In genomic region chr18:7979714-7980113, GRCh38 we compare ENCODE assay signal across 24 cellular contexts.
"Had no signal": no experiment of that assay in that cellular context is flagged by ENCODE, and none has a peak within 500 bp of the region (broad histone marks: within the 10 kb centered on the region; RNA-seq: fewer than 3 reads in every experiment).

No MANE protein-coding gene starts in this region.

- H3K36me3 Mint-ChIP-seq: activated naive CD8-positive, alpha-beta T cell treated with anti-CD3 and anti-CD28 coated beads, Interleukin-2, amount 10 ng/mL, durations not matched to agents 7 days and 5 days had no signal

- H3K4me2 ChIP-seq: SK-N-SH had no signal

- H3K4me3 Mint-ChIP-seq: activated CD4-positive, alpha-beta T cell treated with anti-CD3 and anti-CD28 coated beads for 36 hours; activated CD8-positive, alpha-beta T cell treated with anti-CD3 and anti-CD28 coated beads, Interleukin-2, amount 10 ng/mL, durations not matched to agents 7 days and 5 days; activated naive CD8-positive, alpha-beta T cell treated with anti-CD3 and anti-CD28 coated beads, Interleukin-2, amount 10 ng/mL, durations not matched to agents 7 days and 5 days had no signal

- H3K27me3 Mint-ChIP-seq: activated CD4-positive, alpha-beta T cell treated with anti-CD3 and anti-CD28 coated beads for 36 hours; activated naive CD8-positive, alpha-beta T cell treated with anti-CD3 and anti-CD28 coated beads, Interleukin-2, amount 10 ng/mL, durations not matched to agents 7 days and 5 days had no signal

- ATAC-seq: activated CD4-positive, alpha-beta T cell treated with anti-CD3 and anti-CD28 coated beads for 36 hours; activated CD8-positive, alpha-beta T cell treated with anti-CD3 and anti-CD28 coated beads, Interleukin-2, amount 10 ng/mL, durations not matched to agents 7 days and 5 days had no signal

- H3K4me1 Mint-ChIP-seq: activated CD4-positive, alpha-beta T cell treated with anti-CD3 and anti-CD28 coated beads for 36 hours; activated naive CD8-positive, alpha-beta T cell treated with anti-CD3 and anti-CD28 coated beads, Interleukin-2, amount 10 ng/mL, durations not matched to agents 7 days and 5 days had no signal

- DNase-seq: activated CD8-positive, alpha-beta memory T cell treated with anti-CD3 and anti-CD28 coated beads, Interleukin-2, amount 50 U/mL, for 48 hours; activated CD8-positive, alpha-beta T cell treated with anti-CD3 and anti-CD28 coated beads, Interleukin-2, amount 10 ng/mL, durations not matched to agents 7 days and 5 days; activated naive CD4-positive, alpha-beta T cell treated with anti-CD3 and anti-CD28 coated beads, Interleukin-2, amount 50 U/mL, for 16 hours; activated naive CD8-positive, alpha-beta T cell treated with anti-CD3 and anti-CD28 coated beads, Interleukin-2, amount 10 ng/mL, durations not matched to agents 7 days and 5 days; activated T-cell treated with anti-CD3 and anti-CD28 coated beads, Interleukin-2, amount 50 U/mL, for 1 hour; aorta; caudate nucleus; MG63; MV-4-11; NCI-H1105; NCI-H1436; NCI-H1694 treated with DMSO at 0.1 percent for 48 hours; NCI-H2081; NCI-H510A treated with DMSO at 0.1 percent for 48 hours; NK-92 treated with Interleukin-12 subunit alpha and Interleukin-12 subunit beta, amount 100 ng/mL, for 24 hours; Peyer's patch; Right ventricle myocardium superior; SK-N-SH; T-helper 1 cell had no signal

- H3K4me1 ChIP-seq: breast epithelium, Peyer's patch, SJCRH30 had no signal

- H3K27ac Mint-ChIP-seq: activated CD4-positive, alpha-beta T cell treated with anti-CD3 and anti-CD28 coated beads for 36 hours; activated CD8-positive, alpha-beta T cell treated with anti-CD3 and anti-CD28 coated beads, Interleukin-2, amount 10 ng/mL, durations not matched to agents 7 days and 5 days; activated naive CD8-positive, alpha-beta T cell treated with anti-CD3 and anti-CD28 coated beads, Interleukin-2, amount 10 ng/mL, durations not matched to agents 7 days and 5 days had no signal

- H3K27me3 ChIP-seq: breast epithelium, MG63, Peyer's patch, SJCRH30 had no signal

- H3K9me2 ChIP-seq: SK-N-SH had no signal

- H3K4me3 ChIP-seq: breast epithelium, MG63, Peyer's patch, SJCRH30 had no signal

- H3K27ac ChIP-seq: breast epithelium, Peyer's patch, RWPE1, SJCRH30, VCaP had no signal

- H3K9me3 ChIP-seq: breast epithelium, MG63, Peyer's patch, SJCRH30, SK-N-SH had no signal

- H3K36me3 ChIP-seq: breast epithelium, MG63, Peyer's patch, SJCRH30 had no signal

- H3K9ac ChIP-seq: SK-N-SH had no signal
